Comparison of ENCODE assay signal across 13 cellular contexts in the genomic region with DNA sequence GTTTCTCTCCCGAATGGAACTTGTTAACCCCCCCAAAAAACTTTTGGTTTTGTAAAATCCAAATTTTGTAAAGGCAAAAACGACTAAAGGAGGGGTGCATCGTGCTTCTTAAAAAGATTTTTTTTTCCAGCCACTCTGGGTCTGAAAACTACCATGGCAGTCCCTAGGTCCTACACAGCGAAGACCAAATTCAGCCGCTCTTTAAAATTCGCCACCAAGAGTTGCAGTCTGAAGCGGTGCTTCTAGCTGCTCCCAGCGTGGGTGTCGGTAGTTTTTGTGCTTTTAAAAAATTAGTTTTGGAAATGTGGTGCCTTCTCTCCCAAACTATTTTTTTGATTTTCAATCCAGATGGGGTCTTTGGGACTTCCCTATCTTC. TPM values are rescaled to one million over a fixed set of nuclear protein-coding genes. Genes with fewer than 3 reads are reported as not detected.
A peak's percentile ranks its signal among the peaks of the same experiment; 100 is the strongest.
DNase-seq lines count a peak whose midpoint lies in the region; ATAC-seq and TF ChIP-seq lines count a peak whose summit lies in the region.
"Had no signal": no experiment of that assay in that cellular context is flagged by ENCODE, and none has a peak within 500 bp of the region (broad histone marks: within the 10 kb centered on the region; RNA-seq: fewer than 3 reads in every experiment).

No MANE protein-coding gene starts in this region.

- H3K4me3 Mint-ChIP-seq in activated T-cell treated with anti-CD3 and anti-CD28 coated beads, Interleukin-2, amount 50 U/mL, for 24 hours: peak overlapping the region; percentile 29
- peak overlapping the region; percentile 11 for H3K4me3 Mint-ChIP-seq in activated B cell treated with CpG ODN at 0.5 μM for 24 hours
- peak overlapping the region in 1 of 2 donors; percentile 49 for H3K4me3 Mint-ChIP-seq in stimulated activated naive B cell treated with anti-CD40 and anti-IgM and Interleukin-4, amounts not matched to agents 10 μg/mL and 1 μg/mL and 100 μg/mL, for 72 hours

- H3K27me3 ChIP-seq in iPS-18a (ENCODE audit: control insufficient read depth, insufficient read depth, low read length): peaks cover 100% of the 10 kb centered on the region

- no peaks in the 10 kb centered on the region for H3K9me3 Mint-ChIP-seq in activated T-cell treated with anti-CD3 and anti-CD28 coated beads, Interleukin-2, amount 50 U/mL, for 24 hours
- H3K9me3 Mint-ChIP-seq in activated B cell treated with CpG ODN at 0.5 μM for 24 hours: no peaks in the 10 kb centered on the region
- peaks cover 0 to 2% of the 10 kb centered on the region in 2 donors for H3K9me3 Mint-ChIP-seq in stimulated activated naive B cell treated with anti-CD40 and anti-IgM and Interleukin-4, amounts not matched to agents 10 μg/mL and 1 μg/mL and 100 μg/mL, for 72 hours

- POLR2A ChIA-PET in activated B cell treated with CpG ODN at 0.5 μM for 24 hours (lab: Charles Lee): no interaction called here

- no peaks in the 10 kb centered on the region for H3K9me3 ChIP-seq in iPS-18a (ENCODE audit: control insufficient read depth, low read depth, low read length)
- H3K9me3 ChIP-seq: adrenal gland had no signal

- TF ChIP-seq POLR2A in lower leg skin (IDR thresholded peaks at IDR 0.05): no peak

- H3K4me3 ChIP-seq in iPS-18a (ENCODE audit: low read length): peak overlapping the region; percentile 48
- no peak overlapping the region for H3K4me3 ChIP-seq in lower leg skin (ENCODE audit: low read depth, poor library complexity, severe bottlenecking)

- no peaks in the 10 kb centered on the region for H3K36me3 ChIP-seq in iPS-18a (ENCODE audit: control insufficient read depth, low read depth, low read length)
- H3K36me3 ChIP-seq: adrenal gland had no signal

- TF ChIP-seq CTCF in activated B cell treated with CpG ODN at 0.5 μM for 24 hours (IDR thresholded peaks at IDR 0.05): no peak
- no peak for TF ChIP-seq CTCF in lower leg skin (IDR thresholded peaks at IDR 0.05)

- DNase-seq in activated T-cell treated with anti-CD3 and anti-CD28 coated beads, Interleukin-2, amount 50 U/mL, for 24 hours: no peak
- DNase-seq in activated T-cell treated with anti-CD3 and anti-CD28 coated beads, Interleukin-2, amount 50 U/mL, for 48 hours: no peak
- no peak for DNase-seq in activated B cell treated with CpG ODN at 0.5 μM for 24 hours
- no peak for DNase-seq in stimulated activated naive B cell treated with anti-CD40 and anti-IgM and Interleukin-4, amounts not matched to agents 10 μg/mL and 1 μg/mL and 100 μg/mL, for 72 hours
- no peak for DNase-seq in lower leg skin (ENCODE audit: low spot score in 2 of 2)
- DNase-seq: adrenal gland, foreskin melanocyte, left colon had no signal

- CTCF ChIA-PET in activated B cell treated with CpG ODN at 0.5 μM for 24 hours (lab: Charles Lee): no interaction called here

- 57 to 63% methylated on average over 9 of the region's 9 CpGs for WGBS in lower leg skin, 2 donors

- ATAC-seq in activated B cell treated with CpG ODN at 0.5 μM for 24 hours (ENCODE audit: low read depth): no peak
- no peak for ATAC-seq in stimulated activated naive B cell treated with anti-CD40 and anti-IgM and Interleukin-4, amounts not matched to agents 10 μg/mL and 1 μg/mL and 100 μg/mL, for 72 hours (replicated peaks)
- ATAC-seq in GM18870 (IDR thresholded peaks at IDR 0.05; ENCODE audit: unreplicated experiment): no peak
- no peak for ATAC-seq in GM21786 (IDR thresholded peaks at IDR 0.05; ENCODE audit: unreplicated experiment)

- H3K9ac ChIP-seq in iPS-18a (ENCODE audit: low read length): peak overlapping the region; percentile 17

- intact Hi-C loops in activated B cell treated with CpG ODN at 0.5 μM for 24 hours (cut with micrococcal nuclease): no loop called here
- intact Hi-C loops in lower leg skin (cut with DNase I; ENCODE audit: low total_unique reads): no loop called here

- H3K4me1 ChIP-seq in iPS-18a (ENCODE audit: control insufficient read depth, low read depth, low read length): peaks cover 50% of the 10 kb centered on the region

- H3K4me1 Mint-ChIP-seq in activated T-cell treated with anti-CD3 and anti-CD28 coated beads, Interleukin-2, amount 50 U/mL, for 24 hours (ENCODE audit: low read depth): peaks cover 19% of the 10 kb centered on the region
- H3K4me1 Mint-ChIP-seq in activated B cell treated with CpG ODN at 0.5 μM for 24 hours: peaks cover 19% of the 10 kb centered on the region
- peaks cover 20 to 45% of the 10 kb centered on the region in 2 donors for H3K4me1 Mint-ChIP-seq in stimulated activated naive B cell treated with anti-CD40 and anti-IgM and Interleukin-4, amounts not matched to agents 10 μg/mL and 1 μg/mL and 100 μg/mL, for 72 hours

- no peak overlapping the region for H3K27ac ChIP-seq in iPS-18a (ENCODE audit: low read length)
- H3K27ac ChIP-seq: adrenal gland, dorsolateral prefrontal cortex had no signal

- peaks cover 94% of the 10 kb centered on the region for H3K27me3 Mint-ChIP-seq in activated T-cell treated with anti-CD3 and anti-CD28 coated beads, Interleukin-2, amount 50 U/mL, for 24 hours
- H3K27me3 Mint-ChIP-seq in activated B cell treated with CpG ODN at 0.5 μM for 24 hours: peaks cover 72% of the 10 kb centered on the region
- peaks cover 77 to 86% of the 10 kb centered on the region in 2 donors for H3K27me3 Mint-ChIP-seq in stimulated activated naive B cell treated with anti-CD40 and anti-IgM and Interleukin-4, amounts not matched to agents 10 μg/mL and 1 μg/mL and 100 μg/mL, for 72 hours

- no peaks in the 10 kb centered on the region for H3K36me3 Mint-ChIP-seq in activated T-cell treated with anti-CD3 and anti-CD28 coated beads, Interleukin-2, amount 50 U/mL, for 24 hours (ENCODE audit: low read depth)
- H3K36me3 Mint-ChIP-seq in activated B cell treated with CpG ODN at 0.5 μM for 24 hours (ENCODE audit: low read depth): no peaks in the 10 kb centered on the region
- peaks cover 3% of the 10 kb centered on the region in 2 donors for H3K36me3 Mint-ChIP-seq in stimulated activated naive B cell treated with anti-CD40 and anti-IgM and Interleukin-4, amounts not matched to agents 10 μg/mL and 1 μg/mL and 100 μg/mL, for 72 hours

- no peak overlapping the region for H3K27ac Mint-ChIP-seq in activated T-cell treated with anti-CD3 and anti-CD28 coated beads, Interleukin-2, amount 50 U/mL, for 24 hours
- H3K27ac Mint-ChIP-seq in activated B cell treated with CpG ODN at 0.5 μM for 24 hours: no peak overlapping the region
- peak overlapping the region; percentile 31 for H3K27ac Mint-ChIP-seq in stimulated activated naive B cell treated with anti-CD40 and anti-IgM and Interleukin-4, amounts not matched to agents 10 μg/mL and 1 μg/mL and 100 μg/mL, for 72 hours

RNA-seq across cellular contexts. Expression of a gene that starts 0.9 kb away (rescaled TPM):
- total RNA-seq in activated B cell treated with CpG ODN at 0.5 μM for 24 hours (not detected in 2 replicates), lower leg skin (1 to 10 TPM in 1 of 4 donors, under 1 TPM in 1, not detected in 2; 0.52 to 1.1 TPM)
- total RNA-seq: left colon, ureter had no signal
